In genomic region chr18:35753306-35753910, GRCh38 we compare ENCODE assay signal across 22 cellular contexts.
"Had no signal": no experiment of that assay in that cellular context is flagged by ENCODE, and none has a peak within 500 bp of the region (broad histone marks: within the 10 kb centered on the region; RNA-seq: fewer than 3 reads in every experiment).

No MANE protein-coding gene starts in this region.

- H3K36me3 Mint-ChIP-seq: naive thymus-derived CD4-positive, alpha-beta T cell had no signal

- DNase-seq: activated CD4-positive, alpha-beta T cell treated with anti-CD3 and anti-CD28 coated beads, Interleukin-2, amount 10 ng/mL, durations not matched to agents 7 days and 5 days; activated CD8-positive, alpha-beta T cell treated with anti-CD3 and anti-CD28 coated beads, Interleukin-2, amount 10 ng/mL, durations not matched to agents 7 days and 5 days; activated naive CD4-positive, alpha-beta T cell treated with anti-CD3 and anti-CD28 coated beads for 36 hours; activated naive CD8-positive, alpha-beta T cell treated with anti-CD3 and anti-CD28 coated beads, Interleukin-2, amount 50 U/mL, for 24 hours; activated T-cell treated with anti-CD3 and anti-CD28 coated beads, Interleukin-2, amount 50 U/mL, for 4 hours; cerebellar nuclear complex; effector CD8-positive, alpha-beta T cell; gastrocnemius medialis; heart left ventricle; mesendoderm; naive thymus-derived CD4-positive, alpha-beta T cell; stimulated activated naive CD8-positive, alpha-beta T cell treated with anti-CD3 and anti-CD28 coated beads, Interleukin-15, Interleukin-2, amounts not matched to agents 100 U/mL and 50 U/mL, for 24 hours; substantia nigra; uterus had no signal

- H3K9me3 Mint-ChIP-seq: activated CD4-positive, alpha-beta T cell treated with anti-CD3 and anti-CD28 coated beads, Interleukin-2, amount 10 ng/mL, durations not matched to agents 7 days and 5 days; activated naive CD4-positive, alpha-beta T cell treated with anti-CD3 and anti-CD28 coated beads for 36 hours; activated naive CD8-positive, alpha-beta T cell treated with anti-CD3 and anti-CD28 coated beads, Interleukin-2, amount 50 U/mL, for 24 hours; activated T-cell treated with anti-CD3 and anti-CD28 coated beads, Interleukin-2, amount 50 U/mL, for 4 hours; dendritic cell treated with granulocyte-macrophage colony-stimulating factor and Interleukin-4, amounts not matched to agents 40 ng/mL and 50 ng/mL, for 4 days; T-helper 1 cell treated with Interleukin-12 subunit alpha and Interleukin-12 subunit beta and Interleukin-4 antibody, amounts not matched to agents 30 μg/mL and 1 μg/mL, for 36 hours had no signal

- H3K4me3 ChIP-seq: ascending aorta, gastrocnemius medialis, heart left ventricle, prostate gland, right atrium auricular region, tibial nerve, uterus had no signal

- H3K4me1 Mint-ChIP-seq: activated CD4-positive, alpha-beta T cell treated with anti-CD3 and anti-CD28 coated beads, Interleukin-2, amount 10 ng/mL, durations not matched to agents 7 days and 5 days; activated naive CD8-positive, alpha-beta T cell treated with anti-CD3 and anti-CD28 coated beads, Interleukin-2, amount 50 U/mL, for 24 hours had no signal

- H3K27me3 ChIP-seq: ascending aorta, gastrocnemius medialis, heart left ventricle, right atrium auricular region, tibial nerve, uterus had no signal

- H3K9me3 ChIP-seq: ascending aorta, gastrocnemius medialis, prostate gland, right atrium auricular region, uterus had no signal

- H3K4me1 ChIP-seq: ascending aorta, gastrocnemius medialis, heart left ventricle, prostate gland, right atrium auricular region, uterus had no signal

- FAIRE-seq: endothelial cell of umbilical vein had no signal

- H3K4me3 Mint-ChIP-seq: activated CD4-positive, alpha-beta T cell treated with anti-CD3 and anti-CD28 coated beads, Interleukin-2, amount 10 ng/mL, durations not matched to agents 7 days and 5 days; activated CD8-positive, alpha-beta T cell treated with anti-CD3 and anti-CD28 coated beads, Interleukin-2, amount 10 ng/mL, durations not matched to agents 7 days and 5 days; activated naive CD4-positive, alpha-beta T cell treated with anti-CD3 and anti-CD28 coated beads for 36 hours; activated naive CD8-positive, alpha-beta T cell treated with anti-CD3 and anti-CD28 coated beads, Interleukin-2, amount 50 U/mL, for 24 hours; activated T-cell treated with anti-CD3 and anti-CD28 coated beads, Interleukin-2, amount 50 U/mL, for 4 hours; dendritic cell treated with granulocyte-macrophage colony-stimulating factor and Interleukin-4, amounts not matched to agents 40 ng/mL and 50 ng/mL, for 4 days; naive thymus-derived CD4-positive, alpha-beta T cell; T-helper 1 cell treated with Interleukin-12 subunit alpha and Interleukin-12 subunit beta and Interleukin-4 antibody, amounts not matched to agents 30 μg/mL and 1 μg/mL, for 36 hours had no signal

- H3K27ac Mint-ChIP-seq: activated CD4-positive, alpha-beta T cell treated with anti-CD3 and anti-CD28 coated beads, Interleukin-2, amount 10 ng/mL, durations not matched to agents 7 days and 5 days; activated CD8-positive, alpha-beta T cell treated with anti-CD3 and anti-CD28 coated beads, Interleukin-2, amount 10 ng/mL, durations not matched to agents 7 days and 5 days; activated naive CD4-positive, alpha-beta T cell treated with anti-CD3 and anti-CD28 coated beads for 36 hours; activated naive CD8-positive, alpha-beta T cell treated with anti-CD3 and anti-CD28 coated beads, Interleukin-2, amount 50 U/mL, for 24 hours; dendritic cell treated with granulocyte-macrophage colony-stimulating factor and Interleukin-4, amounts not matched to agents 40 ng/mL and 50 ng/mL, for 4 days; naive thymus-derived CD4-positive, alpha-beta T cell; T-helper 1 cell treated with Interleukin-12 subunit alpha and Interleukin-12 subunit beta and Interleukin-4 antibody, amounts not matched to agents 30 μg/mL and 1 μg/mL, for 36 hours had no signal

- ATAC-seq: activated CD4-positive, CD25-positive, alpha-beta regulatory T cell treated with anti-CD3 and anti-CD28 coated beads, Interleukin-2, amount 50 U/mL, for 24 hours; activated CD8-positive, alpha-beta T cell treated with anti-CD3 and anti-CD28 coated beads, Interleukin-2, amount 10 ng/mL, durations not matched to agents 7 days and 5 days; activated naive CD8-positive, alpha-beta T cell treated with anti-CD3 and anti-CD28 coated beads, Interleukin-2, amount 50 U/mL, for 24 hours; activated T-cell treated with anti-CD3 and anti-CD28 coated beads, Interleukin-2, amount 50 U/mL, for 4 hours; gastrocnemius medialis; heart left ventricle; naive thymus-derived CD4-positive, alpha-beta T cell; stimulated activated naive CD8-positive, alpha-beta T cell treated with anti-CD3 and anti-CD28 coated beads, Interleukin-15, Interleukin-2, amounts not matched to agents 100 U/mL and 50 U/mL, for 24 hours had no signal

- H3K27ac ChIP-seq: ascending aorta, gastrocnemius medialis, heart left ventricle, prostate gland, right atrium auricular region, tibial nerve, uterus had no signal

- H3K36me3 ChIP-seq: ascending aorta, gastrocnemius medialis, heart left ventricle, prostate gland, right atrium auricular region, tibial nerve, uterus had no signal
